ENCODE assay signal across 7 cellular contexts in genomic region chr7:76965731-76966548, GRCh38.
DNase-seq lines count a peak whose midpoint lies in the region; ATAC-seq, FAIRE-seq and TF ChIP-seq lines count a peak whose summit lies in the region.
"Not testable (repeated sequence)": the region's sequence is repeated elsewhere in the genome, so short reads cannot be mapped to it uniquely, and the experiment has no call there.

No MANE protein-coding gene starts in this region.

- H3K27me3 ChIP-seq in heart left ventricle; keratinocyte (ENCODE audit: control insufficient read depth, extremely low read depth, insufficient read depth, low read length); lower lobe of right lung (ENCODE audit: low read depth); small intestine (ENCODE audit: control insufficient read depth in 2 of 2, insufficient read depth in 2 of 2, low read length in 2 of 2): not testable (repeated sequence)

- H3K9me3 ChIP-seq in T-helper 17 cell (ENCODE audit: control insufficient read depth, low read length, poor library complexity, severe bottlenecking); heart left ventricle; keratinocyte (ENCODE audit: control insufficient read depth, low read depth, low read length); lower lobe of right lung; small intestine (ENCODE audit: control insufficient read depth, low read depth): not testable (repeated sequence)

- not testable (repeated sequence) for H3K27me3 Mint-ChIP-seq in T-helper 17 cell

- not testable (repeated sequence) for H4K20me1 ChIP-seq in keratinocyte (ENCODE audit: control insufficient read depth, extremely low read depth, insufficient read depth, low read length)

- H2AFZ ChIP-seq in keratinocyte (ENCODE audit: control insufficient read depth, low read length): not testable (repeated sequence)

- not testable (repeated sequence) for TF ChIP-seq POLR2A in heart left ventricle (IDR thresholded peaks at IDR 0.05)

- H3K36me3 ChIP-seq in heart left ventricle; keratinocyte (ENCODE audit: control insufficient read depth in 2 of 2, extremely low read depth in 1 of 2, insufficient read depth in 2 of 2, low read length in 2 of 2); lower lobe of right lung; small intestine (ENCODE audit: control insufficient read depth in 2 of 2, insufficient read depth in 2 of 2, low read length in 2 of 2): not testable (repeated sequence)

- DNase-seq in Caki2 (ENCODE audit: low read depth) (peak; percentile 45), epithelial cell of esophagus (ENCODE audit: low read depth) (peak; percentile 46), lower lobe of right lung (peak; percentile 48), small intestine (peak; percentile 72)
- DNase-seq in T-helper 17 cell; heart left ventricle; keratinocyte (ENCODE audit: low read depth, low spot score): not testable (repeated sequence)

- H3K79me2 ChIP-seq in keratinocyte (ENCODE audit: control insufficient read depth, insufficient read depth, low read length): peaks cover 18% of the 10 kb centered on the region

- not testable (repeated sequence) for TF ChIP-seq CTCF in epithelial cell of esophagus (IDR thresholded peaks at IDR 0.05; ENCODE audit: insufficient read depth, low read depth, low read length, missing control alignments); heart left ventricle (IDR thresholded peaks at IDR 0.05); keratinocyte (optimal IDR thresholded peaks at IDR 0.05 in 1 of 3, IDR thresholded peaks at IDR 0.05 in 1 of 3, conservative IDR thresholded peaks at IDR 0.05 in 1 of 3; ENCODE audit: extremely low read depth in 1 of 3, insufficient read depth in 2 of 3, low read length in 3 of 3); lower lobe of right lung (IDR thresholded peaks at IDR 0.05)

- dilution Hi-C loops in keratinocyte (cut with MboI; ENCODE audit: extremely low pct_ligation_motif_present, low sequenced_read_pairs): not testable (repeated sequence)

- WGBS in heart left ventricle, 4 donors: 52 to 70% (median 57%) methylated on average over 6 to 10 of the region's 17 CpGs; no CpG with 5 or more reads in 1 of the 4 donors
- 13 to 66% (median 32%) methylated on average over 4 to 8 of the region's 17 CpGs for WGBS in small intestine, 3 donors

- intact Hi-C loops in heart left ventricle (cut with DNase I); lower lobe of right lung (cut with DNase I): not testable (repeated sequence)

- peak; percentile 94 for FAIRE-seq in keratinocyte (lab: Jason Lieb, UNC)
- FAIRE-seq in small intestine (lab: Jason Lieb, UNC): not testable (repeated sequence)

- not testable (repeated sequence) for H3K4me3 ChIP-seq in epithelial cell of esophagus (ENCODE audit: low read length); heart left ventricle; keratinocyte (ENCODE audit: control insufficient read depth in 2 of 3, extremely low read depth in 1 of 3, insufficient read depth in 2 of 3, low read depth in 1 of 3, low read length in 3 of 3); lower lobe of right lung; small intestine (ENCODE audit: low read depth in 1 of 2, low read length in 2 of 2)

- ATAC-seq in T-helper 17 cell: not testable (repeated sequence)
- ATAC-seq in heart left ventricle: peak; percentile 77 to 95 (median 82)
- ATAC-seq in lower lobe of right lung: peak; percentile 77 to 87

- H3K36me3 Mint-ChIP-seq in T-helper 17 cell (ENCODE audit: low read depth): not testable (repeated sequence)

- not testable (repeated sequence) for H3K4me1 ChIP-seq in heart left ventricle; keratinocyte (ENCODE audit: control insufficient read depth, extremely low read depth, insufficient read depth, low read length); lower lobe of right lung; small intestine (ENCODE audit: control insufficient read depth in 2 of 2, insufficient read depth in 1 of 2, low read depth in 1 of 2, low read length in 1 of 2)

- not testable (repeated sequence) for H3K4me3 Mint-ChIP-seq in T-helper 17 cell

- not testable (repeated sequence) for H3K4me1 Mint-ChIP-seq in T-helper 17 cell

- H3K9me1 ChIP-seq in keratinocyte (ENCODE audit: control insufficient read depth, extremely low read depth, insufficient read depth, low read length): not testable (repeated sequence)

- H3K4me2 ChIP-seq in keratinocyte (ENCODE audit: control insufficient read depth, extremely low read depth, insufficient read depth, low read depth, low read length): not testable (repeated sequence)

- H3K27ac ChIP-seq in heart left ventricle; keratinocyte (ENCODE audit: control insufficient read depth, insufficient read depth, low read length); lower lobe of right lung; small intestine (ENCODE audit: low read depth in 1 of 2, low read length in 1 of 2): not testable (repeated sequence)

- not testable (repeated sequence) for H3K9ac ChIP-seq in keratinocyte (ENCODE audit: control insufficient read depth, extremely low read depth, insufficient read depth, low read length)

- H3K27ac Mint-ChIP-seq in T-helper 17 cell: peak overlapping the region; percentile 21

- in situ Hi-C loops in Caki2 (cut with HindIII; ENCODE audit: low pct_unique_long_range_greater_than_20kb, low sequenced_read_pairs): not testable (repeated sequence)
